ENCODE assay signal across 8 cellular contexts in the genomic region with DNA sequence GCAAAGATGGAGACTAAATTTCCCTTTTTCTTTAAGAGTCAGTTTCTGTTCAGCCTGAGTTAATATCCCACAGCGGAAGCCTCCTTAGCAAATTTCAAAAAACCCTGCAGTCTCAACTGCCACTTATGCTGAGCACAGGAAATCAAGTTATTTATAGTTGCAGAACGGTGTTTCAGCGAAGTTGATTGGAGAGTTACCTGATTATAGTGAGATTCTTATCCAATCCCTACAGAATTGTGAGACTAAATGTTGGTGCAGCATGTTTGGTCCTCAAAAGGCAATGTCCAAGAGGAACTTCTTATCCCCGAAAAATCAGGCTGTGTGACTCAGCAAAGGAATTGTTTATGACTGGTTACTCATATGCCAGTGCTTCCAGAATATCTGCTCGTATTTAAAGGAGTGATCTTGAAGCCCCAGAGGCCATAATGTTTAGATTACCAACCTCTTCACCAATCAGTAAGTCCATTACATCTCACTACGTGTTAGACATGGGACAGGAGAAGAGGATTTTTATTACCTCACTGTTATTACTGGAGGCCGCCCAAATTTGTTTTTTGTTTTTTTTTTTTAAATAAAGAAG.
DNase-seq lines count a peak whose midpoint lies in the region; FAIRE-seq and TF ChIP-seq lines count a peak whose summit lies in the region.

No MANE protein-coding gene starts in this region.

- peaks cover 67% of the 10 kb centered on the region for H3K79me2 ChIP-seq in OCI-LY1 (ENCODE audit: insufficient read depth, low read length)

- H3K9me3 Mint-ChIP-seq in activated naive CD4-positive, alpha-beta T cell treated with anti-CD3 and anti-CD28 coated beads, Interleukin-2, amount 50 U/mL, for 24 hours: no peaks in the 10 kb centered on the region

- H3K27me3 ChIP-seq in OCI-LY1 (ENCODE audit: insufficient read depth, low read length): no peaks in the 10 kb centered on the region
- no peaks in the 10 kb centered on the region for H3K27me3 ChIP-seq in bronchial epithelial cell (ENCODE audit: control insufficient read depth, insufficient read depth, low read length)
- no peaks in the 10 kb centered on the region for H3K27me3 ChIP-seq in muscle layer of colon (ENCODE audit: control insufficient read depth in 1 of 2, insufficient read depth in 2 of 2, low read length in 2 of 2)

- H3K4me1 ChIP-seq in OCI-LY1 (ENCODE audit: insufficient read depth, low read length, severe bottlenecking) (peaks cover 76% of the 10 kb centered on the region), muscle layer of colon (ENCODE audit: insufficient read depth, low read length) (peaks cover 73% of the 10 kb centered on the region)

- no peak overlapping the region for H2AFZ ChIP-seq in OCI-LY1 (ENCODE audit: low read length)

- FAIRE-seq in bronchial epithelial cell (lab: Jason Lieb, UNC): no peak

- peak overlapping the region; percentile 93 for H3K9ac ChIP-seq in OCI-LY1 (ENCODE audit: low read length)
- peak overlapping the region; percentile 34 for H3K9ac ChIP-seq in muscle layer of colon (ENCODE audit: low read length)

- intact Hi-C loops in posterior cingulate gyrus (cut with DNase I): no loop called here

- H3K27ac ChIP-seq in OCI-LY1 (ENCODE audit: low read depth, low read length, poor library complexity, severe bottlenecking) (peak overlapping the region; percentile 96), muscle layer of colon (ENCODE audit: low read depth, low read length) (peak overlapping the region; percentile 97)

- H3F3A ChIP-seq in OCI-LY1 (ENCODE audit: insufficient read depth, low read length): 0 out of 2 replicates have a peak, but pooled peaks cover 7% of the 10 kb centered on the region

- H3K36me3 ChIP-seq in OCI-LY1 (ENCODE audit: insufficient read depth, low read length) (no peaks in the 10 kb centered on the region; the same call in 1 of the 2 replicates), bronchial epithelial cell (ENCODE audit: control insufficient read depth, insufficient read depth, low read length) (no peaks in the 10 kb centered on the region), muscle layer of colon (ENCODE audit: insufficient read depth, low read length) (no peaks in the 10 kb centered on the region)

- no peaks in the 10 kb centered on the region for H3K27me3 Mint-ChIP-seq in activated naive CD4-positive, alpha-beta T cell treated with anti-CD3 and anti-CD28 coated beads, Interleukin-2, amount 50 U/mL, for 24 hours

- H3K4me3 ChIP-seq in OCI-LY1 (ENCODE audit: low read depth, low read length, poor library complexity, severe bottlenecking) (peak overlapping the region; percentile 78), bronchial epithelial cell (ENCODE audit: low read depth, low read length) (no peak overlapping the region), muscle layer of colon (ENCODE audit: low read depth in 1 of 2, low read length in 2 of 2) (peak overlapping the region in 1 of 2 donors; percentile 77)

- peak overlapping the region; percentile 99 for H3K4me3 Mint-ChIP-seq in activated naive CD4-positive, alpha-beta T cell treated with anti-CD3 and anti-CD28 coated beads, Interleukin-2, amount 50 U/mL, for 24 hours

- H3K9me3 ChIP-seq in OCI-LY1 (ENCODE audit: low read length) (no peaks in the 10 kb centered on the region), muscle layer of colon (ENCODE audit: low read length) (no peaks in the 10 kb centered on the region)

- peaks cover 4% of the 10 kb centered on the region for H3K36me3 Mint-ChIP-seq in activated naive CD4-positive, alpha-beta T cell treated with anti-CD3 and anti-CD28 coated beads, Interleukin-2, amount 50 U/mL, for 24 hours

- TF ChIP-seq CTCF in OCI-LY1 (IDR thresholded peaks at IDR 0.05; ENCODE audit: low read length): no peak
- TF ChIP-seq CTCF in bronchial epithelial cell (IDR thresholded peaks at IDR 0.05; ENCODE audit: insufficient read depth, low read length, severe bottlenecking): no peak

- peaks cover 75% of the 10 kb centered on the region for H3K4me1 Mint-ChIP-seq in activated naive CD4-positive, alpha-beta T cell treated with anti-CD3 and anti-CD28 coated beads, Interleukin-2, amount 50 U/mL, for 24 hours

- H3K4me2 ChIP-seq in OCI-LY1 (ENCODE audit: low read length): peak overlapping the region; percentile 87

- peak overlapping the region; percentile 78 for H3K27ac Mint-ChIP-seq in activated naive CD4-positive, alpha-beta T cell treated with anti-CD3 and anti-CD28 coated beads, Interleukin-2, amount 50 U/mL, for 24 hours

- H3K9me2 ChIP-seq in OCI-LY1 (ENCODE audit: low read depth, low read length): no peaks in the 10 kb centered on the region

- H4K20me1 ChIP-seq in OCI-LY1 (ENCODE audit: insufficient read depth, low read length): no peaks in the 10 kb centered on the region

- DNase-seq in activated naive CD4-positive, alpha-beta T cell treated with Interleukin-2 at 50 U/mL for 16 hours: no peak
- DNase-seq in bronchial epithelial cell (ENCODE audit: low read depth) (peak; percentile 95), NCI-H2227 (lab: John Stamatoyannopoulos, UW; ENCODE audit: unreplicated experiment) (no peak), posterior cingulate gyrus (no peak), NCI-H1694 treated with DMSO at 0.1 percent for 48 hours (lab: John Stamatoyannopoulos, UW) (no peak)
